8 cellular contexts compared by ENCODE assay signal in genomic region chr4:105061136-105061696, GRCh38.
DNase-seq lines count a peak whose midpoint lies in the region; ATAC-seq and TF ChIP-seq lines count a peak whose summit lies in the region.

No MANE protein-coding gene starts in this region.

- peak overlapping the region; percentile 74 for H3K4me3 Mint-ChIP-seq in T-helper 2 cell treated with Interferon-gamma antibody and Interleukin-4, amounts not matched to agents 5 μg/mL and 100 μg/mL, for 36 hours
- H3K4me3 Mint-ChIP-seq in progenitor cell of endocrine pancreas (ENCODE audit: low read depth), result no peak overlapping the region

- peaks cover 34% of the 10 kb centered on the region for H3K4me1 Mint-ChIP-seq in T-helper 2 cell treated with Interferon-gamma antibody and Interleukin-4, amounts not matched to agents 5 μg/mL and 100 μg/mL, for 36 hours (ENCODE audit: low read depth)
- H3K4me1 Mint-ChIP-seq in progenitor cell of endocrine pancreas (ENCODE audit: low read depth), result peaks cover 10% of the 10 kb centered on the region

- H3K36me3 Mint-ChIP-seq in T-helper 2 cell treated with Interferon-gamma antibody and Interleukin-4, amounts not matched to agents 5 μg/mL and 100 μg/mL, for 36 hours (ENCODE audit: low read depth), result no peaks in the 10 kb centered on the region
- H3K36me3 Mint-ChIP-seq in progenitor cell of endocrine pancreas (ENCODE audit: insufficient read depth), result no peaks in the 10 kb centered on the region

- H3K4me3 ChIP-seq in epithelial cell of esophagus (ENCODE audit: low read length) (no peak overlapping the region), testis (no peak overlapping the region)

- no peaks in the 10 kb centered on the region for H3K27me3 ChIP-seq in testis

- H3K4me1 ChIP-seq in testis, result no peaks in the 10 kb centered on the region

- no peaks in the 10 kb centered on the region for H3K9me3 Mint-ChIP-seq in T-helper 2 cell treated with Interferon-gamma antibody and Interleukin-4, amounts not matched to agents 5 μg/mL and 100 μg/mL, for 36 hours
- no peaks in the 10 kb centered on the region for H3K9me3 Mint-ChIP-seq in progenitor cell of endocrine pancreas (ENCODE audit: low read depth)

- TF ChIP-seq CTCF in GM20000 (IDR thresholded peaks at IDR 0.05; ENCODE audit: extremely low read depth, missing control alignments), result no peak
- TF ChIP-seq CTCF in epithelial cell of esophagus (IDR thresholded peaks at IDR 0.05; ENCODE audit: insufficient read depth, low read depth, low read length, missing control alignments), result no peak
- TF ChIP-seq CTCF in progenitor cell of endocrine pancreas (IDR thresholded peaks at IDR 0.05; ENCODE audit: unreplicated experiment), result no peak
- TF ChIP-seq CTCF in testis (IDR thresholded peaks at IDR 0.05), result no peak

- H3K27ac ChIP-seq in testis, result no peak overlapping the region

- peak overlapping the region; percentile 90 for H3K27ac Mint-ChIP-seq in T-helper 2 cell treated with Interferon-gamma antibody and Interleukin-4, amounts not matched to agents 5 μg/mL and 100 μg/mL, for 36 hours
- peak overlapping the region; percentile 90 for H3K27ac Mint-ChIP-seq in progenitor cell of endocrine pancreas

- ATAC-seq in HG03558 (IDR thresholded peaks at IDR 0.05; ENCODE audit: extremely low read depth, unreplicated experiment), result peak; percentile 14

- intact Hi-C loops in testis (cut with DNase I; ENCODE audit: low total_unique reads), result no loop called here

- no peaks in the 10 kb centered on the region for H3K36me3 ChIP-seq in testis (ENCODE audit: low read depth, missing control alignments)

- WGBS in testis, 2 donors, result 38 to 53% methylated on average over 5 of the region's 5 CpGs

- in situ Hi-C loops in Caki2 (cut with HindIII; ENCODE audit: low pct_unique_long_range_greater_than_20kb, low sequenced_read_pairs), result no loop called here

- peak; percentile 94 for DNase-seq in Caki2 (ENCODE audit: low read depth)
- peak; percentile 44 for DNase-seq in GM20000 (ENCODE audit: low spot score)
- DNase-seq in T-helper 2 cell treated with Interferon-gamma antibody and Interleukin-4, amounts not matched to agents 5 μg/mL and 100 μg/mL, for 36 hours (ENCODE audit: low spot score), result peak; percentile 64
- DNase-seq in epithelial cell of esophagus (ENCODE audit: low read depth), result peak; percentile 82
- DNase-seq in progenitor cell of endocrine pancreas (ENCODE audit: low spot score, unreplicated experiment), result no peak
- DNase-seq in testis, result no peak
- DNase-seq in NCI-H526 (lab: John Stamatoyannopoulos, UW), result no peak

- no peaks in the 10 kb centered on the region for H3K9me3 ChIP-seq in testis

- peaks cover 1% of the 10 kb centered on the region for H3K27me3 Mint-ChIP-seq in T-helper 2 cell treated with Interferon-gamma antibody and Interleukin-4, amounts not matched to agents 5 μg/mL and 100 μg/mL, for 36 hours (ENCODE audit: low read depth)
- H3K27me3 Mint-ChIP-seq in progenitor cell of endocrine pancreas, result no peaks in the 10 kb centered on the region

- TF ChIP-seq POLR2A in testis (IDR thresholded peaks at IDR 0.05), result no peak

Comparison
In these comparisons a context has a peak if more than half of its experiments do, and no peak if none do; other contexts are left out.
1. DNase-seq: peak in Caki2 (single experiment), GM20000 (single experiment), T-helper 2 cell treated with Interferon-gamma antibody and Interleukin-4, amounts not matched to agents 5 μg/mL and 100 μg/mL, for 36 hours (single experiment) and epithelial cell of esophagus (single experiment); none in progenitor cell of endocrine pancreas (single experiment), testis (single experiment) and NCI-H526 (0 of 2).